1 cellular context compared by ENCODE assay signal in genomic region chr1:2173546-2174347, GRCh38.
TF ChIP-seq lines count a peak whose summit lies in the region.

No MANE protein-coding gene starts in this region.

TF ChIP-seq in HepG2, 621 proteins besides CTCF, POLR2A, EP300 and RAD21:
- peak; percentile 77 for TF ChIP-seq AGO2 (optimal IDR thresholded peaks at IDR 0.05; ENCODE audit: low read depth, low read length)
- TF ChIP-seq ZNF501 (CRISPR knock-in tag; IDR thresholded peaks at IDR 0.05): 0 out of 2 replicates have a peak, but pooled peaks have one; percentile 20
- no peak for TF ChIP-seq ZBTB10 (CRISPR knock-in tag; IDR thresholded peaks at IDR 0.05; ENCODE audit: borderline replicate concordance)
- TF ChIP-seq MYC (CRISPR knock-in tag; IDR thresholded peaks at IDR 0.05; ENCODE audit: borderline replicate concordance): 0 out of 2 replicates have a peak, but pooled peaks have one; percentile 4
